Comparison of ENCODE assay signal across 34 cellular contexts in the genomic region with DNA sequence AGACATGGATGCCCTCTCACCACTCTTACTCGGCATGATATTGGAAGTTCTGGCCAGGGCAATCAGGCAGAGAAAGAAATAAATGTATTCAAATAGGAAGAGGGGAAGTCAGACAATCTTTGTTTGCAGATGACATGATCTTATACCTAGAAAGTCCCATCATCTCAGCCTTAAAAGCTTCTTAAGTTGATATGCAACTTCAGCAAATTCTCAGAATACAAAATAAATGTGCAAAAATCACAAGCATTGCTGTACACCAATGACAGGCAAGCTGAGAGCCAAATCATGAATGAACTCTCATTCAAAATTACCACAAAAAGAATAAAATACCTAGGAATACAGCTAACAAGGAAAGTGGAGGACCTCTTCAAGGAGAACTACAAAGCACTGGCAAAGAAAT.
DNase-seq lines count a peak whose midpoint lies in the region; ATAC-seq, FAIRE-seq and TF ChIP-seq lines count a peak whose summit lies in the region.
"Had no signal": no experiment of that assay in that cellular context is flagged by ENCODE, and none has a peak within 500 bp of the region (broad histone marks: within the 10 kb centered on the region; RNA-seq: fewer than 3 reads in every experiment).

No MANE protein-coding gene starts in this region.

- no peaks in the 10 kb centered on the region for H3K27me3 ChIP-seq in HepG2 (ENCODE audit: control insufficient read depth in 1 of 2, insufficient read depth in 2 of 2, low read length in 2 of 2)
- no peaks in the 10 kb centered on the region for H3K27me3 ChIP-seq in right lobe of liver
- H3K27me3 ChIP-seq in IMR-90 (ENCODE audit: control insufficient read depth, insufficient read depth, low read length) = no peaks in the 10 kb centered on the region
- H3K27me3 ChIP-seq in K562 (ENCODE audit: control insufficient read depth in 2 of 2, insufficient read depth in 2 of 2, low read length in 2 of 2) = no peaks in the 10 kb centered on the region
- H3K27me3 ChIP-seq: BE2C; BLaER1; BLaER1 treated with 17β-estradiol and CSF1 and Interleukin-3, amounts not matched to agents 10 nM and 100 nM had no signal

- TF ChIP-seq CTCF in HepG2 (CRISPR knock-in tag; IDR thresholded peaks at IDR 0.05) (no peak), right lobe of liver (IDR thresholded peaks at IDR 0.05) (no peak), A549 (IDR thresholded peaks at IDR 0.05) (no peak), IMR-90 (conservative IDR thresholded peaks at IDR 0.05; ENCODE audit: low read depth, low read length) (no peak), K562 (IDR thresholded peaks at IDR 0.05 in 2 of 3, conservative IDR thresholded peaks at IDR 0.05 in 1 of 3; ENCODE audit: insufficient read depth in 2 of 3, low read depth in 1 of 3, low read length in 3 of 3) (no peak)

- H3K79me2 ChIP-seq in HepG2 (ENCODE audit: insufficient read depth, low read length) (no peaks in the 10 kb centered on the region), K562 (ENCODE audit: control insufficient read depth, insufficient read depth, low read length) (no peaks in the 10 kb centered on the region)

- no peak overlapping the region for H3K23ac ChIP-seq in IMR-90 (ENCODE audit: low read depth, low read length)

- H3K9me1 ChIP-seq in IMR-90 (ENCODE audit: insufficient read depth, low read length) (no peaks in the 10 kb centered on the region), K562 (ENCODE audit: control insufficient read depth, insufficient read depth, low read length) (no peaks in the 10 kb centered on the region)

- H3K9me3 ChIP-seq in HepG2 (ENCODE audit: low read length) = peaks cover 88% of the 10 kb centered on the region
- H3K9me3 ChIP-seq in right lobe of liver = no peaks in the 10 kb centered on the region
- no peaks in the 10 kb centered on the region for H3K9me3 ChIP-seq in A549
- H3K9me3 ChIP-seq in IMR-90 (ENCODE audit: control insufficient read depth, insufficient read depth, low read length) = peaks cover 11% of the 10 kb centered on the region
- no peaks in the 10 kb centered on the region for H3K9me3 ChIP-seq in K562 (replicated peaks; ENCODE audit: control insufficient read depth, insufficient read depth, low read depth, low read length)
- H3K9me3 ChIP-seq: BE2C, BLaER1, Caco-2 had no signal

- WGBS in HepG2 (ENCODE audit: low lambda C conversion rate) = 0% methylated on average over 1 of the region's 1 CpG
- 50% methylated on average over 1 of the region's 1 CpG for WGBS in right lobe of liver (ENCODE audit: insufficient coverage, low coverage, low lambda C conversion rate, missing lambda C conversion rate)
- WGBS in A549 (ENCODE audit: missing lambda C conversion rate) = 0% methylated on average over 1 of the region's 1 CpG
- WGBS in IMR-90 (ENCODE audit: extremely low coverage in 2 of 2, insufficient read length in 1 of 2), 2 experiments = no CpG with 5 or more reads among the region's 1 CpG
- WGBS in K562 (ENCODE audit: insufficient coverage, low coverage, missing lambda C conversion rate) = 0% methylated on average over 1 of the region's 1 CpG

- ATAC-seq in HepG2 = no peak
- ATAC-seq in right lobe of liver = no peak
- ATAC-seq in A549 = no peak
- no peak for ATAC-seq in IMR-90 (ENCODE audit: low read depth)
- no peak for ATAC-seq in K562
- ATAC-seq: CD8-positive, alpha-beta T cell had no signal

- H2AK9ac ChIP-seq in IMR-90 (replicated peaks; ENCODE audit: low read depth, low read length, poor library complexity) = no peak overlapping the region

- no peak for FAIRE-seq in HepG2 (lab: Jason Lieb, UNC)
- no peak for FAIRE-seq in A549 (lab: Jason Lieb, UNC)
- FAIRE-seq in K562 (lab: Jason Lieb, UNC) = no peak
- FAIRE-seq: A204.1, D721Med had no signal

- H3K56ac ChIP-seq in IMR-90 (ENCODE audit: extremely low read depth, insufficient read depth, low read length) = no peak overlapping the region

- POLR2A ChIA-PET in HepG2 (lab: Yijun Ruan, JAX) (no interaction called here), A549 (lab: Yijun Ruan, JAX) (no interaction called here), IMR-90 (lab: Charles Lee; ENCODE audit: unreplicated experiment) (no interaction called here), K562 (lab: Yijun Ruan, JAX) (no interaction called here)

- no peak overlapping the region for H2BK20ac ChIP-seq in IMR-90 (ENCODE audit: low read depth, low read length)

- BruUV-seq in HepG2 (replicated peaks; lab: Mats Ljungman, UMichigan) (no TSS peak), IMR-90 (replicated peaks; lab: Mats Ljungman, UMichigan) (no TSS peak), K562 (replicated peaks; lab: Mats Ljungman, UMichigan) (no TSS peak)

- H4K91ac ChIP-seq in IMR-90 (ENCODE audit: insufficient read depth, low read depth, low read length) = no peak overlapping the region

- DNase-seq in HepG2 (ENCODE audit: low spot score) (no peak), right lobe of liver (no peak), A549 (ENCODE audit: low read depth in 1 of 2, low spot score in 1 of 2) (no peak), IMR-90 (no peak), K562 (ENCODE audit: extremely low read depth in 1 of 4, low spot score in 3 of 4) (no peak), NCI-H226 (no peak), NCI-H2196 treated with DMSO at 0.1 percent for 48 hours (lab: John Stamatoyannopoulos, UW; ENCODE audit: unreplicated experiment) (no peak), HT-29 (ENCODE audit: low spot score) (no peak)
- DNase-seq: 8988T; ACHN; AML-193; BE2C; C1 segment of cervical spinal cord; Caco-2; Calu3; CD4-positive, alpha-beta memory T cell; CD4-positive, alpha-beta T cell; CD4-positive, CD25-positive, alpha-beta regulatory T cell; CD8-positive, alpha-beta memory T cell; CD8-positive, alpha-beta T cell; COR-L47; DMS 273 treated with DMSO at 0.1 percent for 48 hours; DMS153; DMS53; DMS79; DMS79 treated with DMSO at 0.1 percent for 48 hours; DND-41; EL had no signal

- H3K9ac ChIP-seq in HepG2 (ENCODE audit: insufficient read depth, low read depth, low read length) = no peak overlapping the region
- H3K9ac ChIP-seq in IMR-90 (ENCODE audit: low read depth, low read length) = no peak overlapping the region
- no peak overlapping the region for H3K9ac ChIP-seq in K562 (ENCODE audit: insufficient read depth in 1 of 2, low read depth in 2 of 2, low read length in 2 of 2)
- H3K9ac ChIP-seq: BLaER1; BLaER1 treated with 17β-estradiol and CSF1 and Interleukin-3, amounts not matched to agents 10 nM and 100 nM had no signal

- H2BK5ac ChIP-seq in IMR-90 (ENCODE audit: low read depth, low read length, poor library complexity, severe bottlenecking) = no peak overlapping the region

- no peak overlapping the region for H4K5ac ChIP-seq in IMR-90 (ENCODE audit: low read depth, low read length)

- TF ChIP-seq EP300 in HepG2 (IDR thresholded peaks at IDR 0.05; ENCODE audit: low read depth in 2 of 2, low read length in 2 of 2) (no peak), HepG2 (CRISPR knock-in tag; IDR thresholded peaks at IDR 0.05; ENCODE audit: borderline replicate concordance) (no peak), A549 (IDR thresholded peaks at IDR 0.05) (no peak), K562 (IDR thresholded peaks at IDR 0.05; ENCODE audit: low read length) (no peak)

- no peaks in the 10 kb centered on the region for H3K4me1 ChIP-seq in HepG2 (ENCODE audit: insufficient read depth, low read length)
- no peaks in the 10 kb centered on the region for H3K4me1 ChIP-seq in right lobe of liver
- H3K4me1 ChIP-seq in A549 = no peaks in the 10 kb centered on the region
- no peaks in the 10 kb centered on the region for H3K4me1 ChIP-seq in IMR-90 (ENCODE audit: control insufficient read depth, insufficient read depth, low read length)
- H3K4me1 ChIP-seq in K562 (replicated peaks in 1 of 2; ENCODE audit: control insufficient read depth in 2 of 2, insufficient read depth in 2 of 2, low read length in 2 of 2) = no peaks in the 10 kb centered on the region
- H3K4me1 ChIP-seq: BE2C; BLaER1; BLaER1 treated with 17β-estradiol and CSF1 and Interleukin-3, amounts not matched to agents 10 nM and 100 nM; Caco-2 had no signal

- no peak overlapping the region for H2BK120ac ChIP-seq in IMR-90 (ENCODE audit: low read depth, low read length)

- H4K8ac ChIP-seq in IMR-90 (ENCODE audit: low read depth in 2 of 2, low read length in 2 of 2) = no peak overlapping the region

- H3K4me3 ChIP-seq in HepG2 (replicated peaks in 1 of 3; ENCODE audit: insufficient read depth in 1 of 3, low read depth in 2 of 3, low read length in 3 of 3) (no peak overlapping the region), right lobe of liver (no peak overlapping the region), A549 (no peak overlapping the region), IMR-90 (ENCODE audit: insufficient read depth, low read depth, low read length) (no peak overlapping the region), K562 (no peak overlapping the region)
- H3K4me3 ChIP-seq: BLaER1; BLaER1 treated with 17β-estradiol and CSF1 and Interleukin-3, amounts not matched to agents 10 nM and 100 nM had no signal

- no peak overlapping the region for H2AK5ac ChIP-seq in IMR-90 (ENCODE audit: low read depth, low read length)

- dilution Hi-C loops in IMR-90 (cut with HindIII; ENCODE audit: low sequenced_read_pairs, unreplicated experiment) = no loop called here

- TF ChIP-seq RAD21 in HepG2 (CRISPR knock-in tag; IDR thresholded peaks at IDR 0.05) (no peak), A549 (conservative IDR thresholded peaks at IDR 0.05 in 1 of 2, IDR thresholded peaks at IDR 0.05 in 1 of 2) (no peak), IMR-90 (IDR thresholded peaks at IDR 0.05; ENCODE audit: low read length) (no peak), K562 (CRISPR knock-in tag; conservative IDR thresholded peaks at IDR 0.05 in 1 of 2, IDR thresholded peaks at IDR 0.05 in 1 of 2) (no peak)

- no peak overlapping the region for H3K18ac ChIP-seq in IMR-90 (ENCODE audit: low read depth, low read length)

- H3K14ac ChIP-seq in IMR-90 (replicated peaks; ENCODE audit: low read depth, low read length) = no peak overlapping the region

- intact Hi-C loops in HepG2 (cut with micrococcal nuclease; ENCODE audit: unreplicated experiment) = no loop called here
- intact Hi-C loops in right lobe of liver (cut with DNase I) = no loop called here
- intact Hi-C loops in IMR-90 (cut with micrococcal nuclease) = no loop called here
- intact Hi-C loops in K562 (cut with micrococcal nuclease) = no loop called here

- CTCF ChIA-PET in HepG2 (lab: Yijun Ruan, JAX; ENCODE audit: low intra/inter-chr PET ratio, low total read pairs) = no interaction called here
- CTCF ChIA-PET in A549 (lab: Yijun Ruan, JAX) = no interaction called here
- CTCF ChIA-PET in IMR-90 (lab: Yijun Ruan, JAX) = no interaction called here
- CTCF ChIA-PET in K562 (lab: Yijun Ruan, JAX; ENCODE audit: low intra/inter-chr PET ratio) = no interaction called here

- no peak overlapping the region for H2BK15ac ChIP-seq in IMR-90 (ENCODE audit: low read depth, low read length)

- TF ChIP-seq POLR2A in HepG2 (IDR thresholded peaks at IDR 0.05; ENCODE audit: insufficient read depth in 1 of 2, low read depth in 2 of 2, low read length in 2 of 2) = no peak
- TF ChIP-seq POLR2A in right lobe of liver (IDR thresholded peaks at IDR 0.05) = no peak
- no peak for TF ChIP-seq POLR2A in A549 (IDR thresholded peaks at IDR 0.05; ENCODE audit: low read length)
- TF ChIP-seq POLR2A in IMR-90 (IDR thresholded peaks at IDR 0.05; ENCODE audit: low read depth, low read length) = no peak
- no peak for TF ChIP-seq POLR2A in K562 (conservative IDR thresholded peaks at IDR 0.05)

- H3K79me1 ChIP-seq in IMR-90 (ENCODE audit: low read depth in 1 of 2, low read length in 2 of 2) = no peaks in the 10 kb centered on the region

- no peak overlapping the region for H2AFZ ChIP-seq in HepG2 (ENCODE audit: low read length)
- H2AFZ ChIP-seq in IMR-90 (replicated peaks; ENCODE audit: low read length, poor library complexity) = no peak overlapping the region
- no peak overlapping the region for H2AFZ ChIP-seq in K562 (ENCODE audit: low read depth, low read length)

- no peak overlapping the region for H3K4me2 ChIP-seq in HepG2 (ENCODE audit: low read depth, low read length)
- H3K4me2 ChIP-seq in A549 = no peak overlapping the region
- no peak overlapping the region for H3K4me2 ChIP-seq in IMR-90 (ENCODE audit: low read depth, low read length)
- no peak overlapping the region for H3K4me2 ChIP-seq in K562 (ENCODE audit: insufficient read depth, low read length)
- H3K4me2 ChIP-seq: BLaER1; BLaER1 treated with 17β-estradiol and CSF1 and Interleukin-3, amounts not matched to agents 10 nM and 100 nM had no signal

- in situ Hi-C loops in HepG2 (cut with HindIII; ENCODE audit: extremely low pct_ligation_motif_present, low pct_unique_long_range_greater_than_20kb) (no loop called here), IMR-90 (cut with MboI; ENCODE audit: low sequenced_read_pairs) (no loop called here), K562 (cut with MboI) (no loop called here)

- H3K36me3 ChIP-seq in HepG2 (replicated peaks in 1 of 2; ENCODE audit: control insufficient read depth in 1 of 2, insufficient read depth in 2 of 2, low read length in 2 of 2) = no peaks in the 10 kb centered on the region
- no peaks in the 10 kb centered on the region for H3K36me3 ChIP-seq in right lobe of liver
- no peaks in the 10 kb centered on the region for H3K36me3 ChIP-seq in IMR-90 (ENCODE audit: control insufficient read depth, insufficient read depth, low read length)
- H3K36me3 ChIP-seq in K562 (ENCODE audit: control insufficient read depth, insufficient read depth, low read length) = no peaks in the 10 kb centered on the region
- H3K36me3 ChIP-seq: BE2C; BLaER1; BLaER1 treated with 17β-estradiol and CSF1 and Interleukin-3, amounts not matched to agents 10 nM and 100 nM had no signal

- no peaks in the 10 kb centered on the region for H4K20me1 ChIP-seq in HepG2 (ENCODE audit: insufficient read depth, low read length)
- H4K20me1 ChIP-seq in IMR-90 (ENCODE audit: insufficient read depth, low read length) = no peaks in the 10 kb centered on the region
- H4K20me1 ChIP-seq in K562 (replicated peaks; ENCODE audit: control insufficient read depth, insufficient read depth, low read length) = no peaks in the 10 kb centered on the region
- H4K20me1 ChIP-seq: BLaER1; BLaER1 treated with 17β-estradiol and CSF1 and Interleukin-3, amounts not matched to agents 10 nM and 100 nM had no signal

- H3K27ac ChIP-seq in HepG2 (ENCODE audit: extremely low read length, insufficient read depth, low read length) = no peak overlapping the region
- no peak overlapping the region for H3K27ac ChIP-seq in right lobe of liver
- no peak overlapping the region for H3K27ac ChIP-seq in A549
- H3K27ac ChIP-seq in IMR-90 (ENCODE audit: insufficient read depth, low read length) = no peak overlapping the region
- no peak overlapping the region for H3K27ac ChIP-seq in K562 (ENCODE audit: extremely low read depth, low read depth, low read length)
- H3K27ac ChIP-seq: 22Rv1; BLaER1; BLaER1 treated with 17β-estradiol and CSF1 and Interleukin-3, amounts not matched to agents 10 nM and 100 nM; C4-2B had no signal

- no peak overlapping the region for H3K4ac ChIP-seq in IMR-90 (ENCODE audit: low read depth, low read length)
